In genomic region chr17:76353599-76354316, GRCh38 we compare ENCODE assay signal across 1 cellular context.
A peak's percentile ranks its signal among the peaks of the same experiment; 100 is the strongest.
TF ChIP-seq lines count a peak whose summit lies in the region.

A gene with protein sequence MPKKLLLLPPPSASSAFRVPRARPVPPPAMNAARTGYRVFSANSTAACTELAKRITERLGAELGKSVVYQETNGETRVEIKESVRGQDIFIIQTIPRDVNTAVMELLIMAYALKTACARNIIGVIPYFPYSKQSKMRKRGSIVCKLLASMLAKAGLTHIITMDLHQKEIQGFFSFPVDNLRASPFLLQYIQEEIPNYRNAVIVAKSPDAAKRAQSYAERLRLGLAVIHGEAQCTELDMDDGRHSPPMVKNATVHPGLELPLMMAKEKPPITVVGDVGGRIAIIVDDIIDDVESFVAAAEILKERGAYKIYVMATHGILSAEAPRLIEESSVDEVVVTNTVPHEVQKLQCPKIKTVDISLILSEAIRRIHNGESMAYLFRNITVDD (minus strand): TSS chr17:76353916. CDS start chr17:76353703, 213 bp downstream.

TF ChIP-seq in HepG2, 621 proteins besides CTCF, POLR2A, EP300 and RAD21 (continued from another document and continues in another):
- TF ChIP-seq, protein P1, sequence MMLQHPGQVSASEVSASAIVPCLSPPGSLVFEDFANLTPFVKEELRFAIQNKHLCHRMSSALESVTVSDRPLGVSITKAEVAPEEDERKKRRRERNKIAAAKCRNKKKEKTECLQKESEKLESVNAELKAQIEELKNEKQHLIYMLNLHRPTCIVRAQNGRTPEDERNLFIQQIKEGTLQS (CRISPR knock-in tag; IDR thresholded peaks at IDR 0.05), result 0 out of 2 replicates have a peak, but pooled peaks have one; percentile 9
- peak; percentile 68; the same call in 1 of the 2 replicates for TF ChIP-seq ZMYM2 (CRISPR knock-in tag; IDR thresholded peaks at IDR 0.05)
- TF ChIP-seq PHF21A (CRISPR knock-in tag; IDR thresholded peaks at IDR 0.05), result peak; percentile 92
- TF ChIP-seq, protein P2, sequence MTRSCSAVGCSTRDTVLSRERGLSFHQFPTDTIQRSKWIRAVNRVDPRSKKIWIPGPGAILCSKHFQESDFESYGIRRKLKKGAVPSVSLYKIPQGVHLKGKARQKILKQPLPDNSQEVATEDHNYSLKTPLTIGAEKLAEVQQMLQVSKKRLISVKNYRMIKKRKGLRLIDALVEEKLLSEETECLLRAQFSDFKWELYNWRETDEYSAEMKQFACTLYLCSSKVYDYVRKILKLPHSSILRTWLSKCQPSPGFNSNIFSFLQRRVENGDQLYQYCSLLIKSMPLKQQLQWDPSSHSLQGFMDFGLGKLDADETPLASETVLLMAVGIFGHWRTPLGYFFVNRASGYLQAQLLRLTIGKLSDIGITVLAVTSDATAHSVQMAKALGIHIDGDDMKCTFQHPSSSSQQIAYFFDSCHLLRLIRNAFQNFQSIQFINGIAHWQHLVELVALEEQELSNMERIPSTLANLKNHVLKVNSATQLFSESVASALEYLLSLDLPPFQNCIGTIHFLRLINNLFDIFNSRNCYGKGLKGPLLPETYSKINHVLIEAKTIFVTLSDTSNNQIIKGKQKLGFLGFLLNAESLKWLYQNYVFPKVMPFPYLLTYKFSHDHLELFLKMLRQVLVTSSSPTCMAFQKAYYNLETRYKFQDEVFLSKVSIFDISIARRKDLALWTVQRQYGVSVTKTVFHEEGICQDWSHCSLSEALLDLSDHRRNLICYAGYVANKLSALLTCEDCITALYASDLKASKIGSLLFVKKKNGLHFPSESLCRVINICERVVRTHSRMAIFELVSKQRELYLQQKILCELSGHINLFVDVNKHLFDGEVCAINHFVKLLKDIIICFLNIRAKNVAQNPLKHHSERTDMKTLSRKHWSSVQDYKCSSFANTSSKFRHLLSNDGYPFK (CRISPR knock-in tag; IDR thresholded peaks at IDR 0.05; ENCODE audit: borderline replicate concordance), result peak; percentile 99
- TF ChIP-seq TP53 (CRISPR knock-in tag; conservative IDR thresholded peaks at IDR 0.05), result peak; percentile 94
- TF ChIP-seq CENPX (CRISPR knock-in tag; IDR thresholded peaks at IDR 0.05), result no peak
- peak; percentile 75 for TF ChIP-seq TOPORS (CRISPR knock-in tag; IDR thresholded peaks at IDR 0.05)
- TF ChIP-seq PRDM4 (CRISPR knock-in tag; IDR thresholded peaks at IDR 0.05; ENCODE audit: borderline replicate concordance), result no peak; the same call in 1 of the 2 replicates
- no peak for TF ChIP-seq ZNF142 (CRISPR knock-in tag; IDR thresholded peaks at IDR 0.05)
- no peak for TF ChIP-seq RFX5 (IDR thresholded peaks at IDR 0.05; ENCODE audit: low read depth, low read length)
- no peak for TF ChIP-seq ZNF101 (CRISPR knock-in tag; IDR thresholded peaks at IDR 0.05; ENCODE audit: borderline replicate concordance, low read depth)
- peak; percentile 87 for TF ChIP-seq YEATS2 (CRISPR knock-in tag; IDR thresholded peaks at IDR 0.05; ENCODE audit: borderline replicate concordance)
- TF ChIP-seq FOXP1 (IDR thresholded peaks at IDR 0.05), result no peak
- peak; percentile 45; the same call in 1 of the 2 replicates for TF ChIP-seq FOXP1 (CRISPR knock-in tag; IDR thresholded peaks at IDR 0.05)
- peak; percentile 74; the same call in 1 of the 2 replicates for TF ChIP-seq KLF11 (CRISPR knock-in tag; IDR thresholded peaks at IDR 0.05)
- TF ChIP-seq ARNTL (CRISPR knock-in tag; IDR thresholded peaks at IDR 0.05), result peak; percentile 77; the same call in 1 of the 2 replicates
- TF ChIP-seq, protein P3, sequence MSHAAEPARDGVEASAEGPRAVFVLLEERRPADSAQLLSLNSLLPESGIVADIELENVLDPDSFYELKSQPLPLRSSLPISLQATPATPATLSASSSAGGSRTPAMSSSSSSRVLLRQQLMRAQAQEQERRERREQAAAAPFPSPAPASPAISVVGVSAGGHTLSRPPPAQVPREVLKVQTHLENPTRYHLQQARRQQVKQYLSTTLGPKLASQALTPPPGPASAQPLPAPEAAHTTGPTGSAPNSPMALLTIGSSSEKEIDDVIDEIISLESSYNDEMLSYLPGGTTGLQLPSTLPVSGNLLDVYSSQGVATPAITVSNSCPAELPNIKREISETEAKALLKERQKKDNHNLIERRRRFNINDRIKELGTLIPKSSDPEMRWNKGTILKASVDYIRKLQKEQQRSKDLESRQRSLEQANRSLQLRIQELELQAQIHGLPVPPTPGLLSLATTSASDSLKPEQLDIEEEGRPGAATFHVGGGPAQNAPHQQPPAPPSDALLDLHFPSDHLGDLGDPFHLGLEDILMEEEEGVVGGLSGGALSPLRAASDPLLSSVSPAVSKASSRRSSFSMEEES (CRISPR knock-in tag; IDR thresholded peaks at IDR 0.05), result peak; percentile 90
- peak; percentile 86 for TF ChIP-seq RELA (CRISPR knock-in tag; IDR thresholded peaks at IDR 0.05)
- TF ChIP-seq MTA1 (CRISPR knock-in tag; IDR thresholded peaks at IDR 0.05; ENCODE audit: borderline replicate concordance), result peak; percentile 89
- peak; percentile 83; the same call in 1 of the 2 replicates for TF ChIP-seq PHF20 (CRISPR knock-in tag; IDR thresholded peaks at IDR 0.05)
- peak; percentile 97 for TF ChIP-seq KLF6 (CRISPR knock-in tag; IDR thresholded peaks at IDR 0.05)
- peak; percentile 87 for TF ChIP-seq MYC (CRISPR knock-in tag; IDR thresholded peaks at IDR 0.05; ENCODE audit: borderline replicate concordance)
- TF ChIP-seq HNRNPLL (IDR thresholded peaks at IDR 0.05; ENCODE audit: low read depth, low read length, poor library complexity, severe bottlenecking), result peak; percentile 85
- no peak for TF ChIP-seq ZNF737 (CRISPR knock-in tag; IDR thresholded peaks at IDR 0.05; ENCODE audit: borderline replicate concordance)
- no peak for TF ChIP-seq ZMAT5 (CRISPR knock-in tag; IDR thresholded peaks at IDR 0.05; ENCODE audit: borderline replicate concordance, low read depth)
- TF ChIP-seq CENPBD1 (CRISPR knock-in tag; IDR thresholded peaks at IDR 0.05; ENCODE audit: borderline replicate concordance, low read depth), result no peak
- peak; percentile 68; the same call in 1 of the 2 replicates for TF ChIP-seq MEIS1 (CRISPR knock-in tag; IDR thresholded peaks at IDR 0.05; ENCODE audit: borderline replicate concordance)
- TF ChIP-seq, protein P4, sequence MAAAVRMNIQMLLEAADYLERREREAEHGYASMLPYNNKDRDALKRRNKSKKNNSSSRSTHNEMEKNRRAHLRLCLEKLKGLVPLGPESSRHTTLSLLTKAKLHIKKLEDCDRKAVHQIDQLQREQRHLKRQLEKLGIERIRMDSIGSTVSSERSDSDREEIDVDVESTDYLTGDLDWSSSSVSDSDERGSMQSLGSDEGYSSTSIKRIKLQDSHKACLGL (CRISPR knock-in tag; IDR thresholded peaks at IDR 0.05), result peak; percentile 43; the same call in 1 of the 2 replicates
- peak; percentile 35; the same call in 1 of the 2 replicates for TF ChIP-seq ZFP1 (CRISPR knock-in tag; IDR thresholded peaks at IDR 0.05)
- TF ChIP-seq HMGA1 (CRISPR knock-in tag; conservative IDR thresholded peaks at IDR 0.05), result no peak
- peak; percentile 94 for TF ChIP-seq AKAP8 (CRISPR knock-in tag; IDR thresholded peaks at IDR 0.05)
- TF ChIP-seq ZNF709 (CRISPR knock-in tag; IDR thresholded peaks at IDR 0.05), result peak; percentile 94; the same call in 1 of the 2 replicates
- TF ChIP-seq IRF1 (CRISPR knock-in tag; IDR thresholded peaks at IDR 0.05; ENCODE audit: low read depth), result peak; percentile 95; the same call in 1 of the 2 replicates
- TF ChIP-seq ZNF549 (CRISPR knock-in tag; IDR thresholded peaks at IDR 0.05), result peak; percentile 83
- TF ChIP-seq UBTF (CRISPR knock-in tag; IDR thresholded peaks at IDR 0.05), result peak; percentile 94
- peak; percentile 88 for TF ChIP-seq NR2C2 (CRISPR knock-in tag; IDR thresholded peaks at IDR 0.05; ENCODE audit: borderline replicate concordance)
- no peak for TF ChIP-seq HOXA7 (CRISPR knock-in tag; IDR thresholded peaks at IDR 0.05)
- no peak for TF ChIP-seq ZFP62 (CRISPR knock-in tag; IDR thresholded peaks at IDR 0.05)
- no peak for TF ChIP-seq ARID2 (CRISPR knock-in tag; IDR thresholded peaks at IDR 0.05; ENCODE audit: borderline replicate concordance)
- TF ChIP-seq SPEN (CRISPR knock-in tag; IDR thresholded peaks at IDR 0.05; ENCODE audit: low read depth), result peak; percentile 86; the same call in 1 of the 2 replicates
- no peak for TF ChIP-seq ETS1 (CRISPR knock-in tag; IDR thresholded peaks at IDR 0.05)
